ENCODE assay signal across 11 cellular contexts in the genomic region with DNA sequence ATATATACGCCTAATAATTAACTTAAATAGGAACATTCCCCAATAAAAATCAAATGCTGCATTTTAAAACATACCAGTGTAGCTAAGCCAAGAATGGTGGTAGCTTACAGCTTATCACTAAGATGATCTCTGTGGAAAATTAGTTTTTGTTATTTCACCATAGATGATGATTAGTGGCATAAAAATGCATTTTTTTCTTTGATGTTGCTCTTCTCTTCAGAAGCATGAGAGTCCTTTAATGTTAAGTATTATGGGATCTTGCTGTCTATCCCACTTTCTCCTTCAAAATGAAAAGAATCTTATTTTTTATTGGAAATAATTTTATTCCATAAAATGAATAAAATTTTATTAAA.
"Had no signal": no experiment of that assay in that cellular context is flagged by ENCODE, and none has a peak within 500 bp of the region (broad histone marks: within the 10 kb centered on the region; RNA-seq: fewer than 3 reads in every experiment).

No MANE protein-coding gene starts in this region.

- DNase-seq: activated CD4-positive, alpha-beta T cell treated with anti-CD3 and anti-CD28 coated beads for 48 hours; activated CD8-positive, alpha-beta memory T cell treated with anti-CD3 and anti-CD28 coated beads, Interleukin-2, amount 50 U/mL, for 48 hours; activated CD8-positive, alpha-beta T cell treated with anti-CD3 and anti-CD28 coated beads, Interleukin-2, amount 10 ng/mL, durations not matched to agents 7 days and 5 days; activated naive CD8-positive, alpha-beta T cell treated with anti-CD3 and anti-CD28 coated beads, Interleukin-2, amount 10 ng/mL, durations not matched to agents 7 days and 5 days; naive B cell; retina; transverse colon had no signal

- H3K4me3 ChIP-seq: esophagus muscularis mucosa, lung, SK-N-MC, skin epidermis, transverse colon had no signal
